ENCODE assay signal across 26 cellular contexts in genomic region chr7:155248366-155248756, GRCh38. TPM values are rescaled to one million over a fixed set of nuclear protein-coding genes. Genes with fewer than 3 reads are reported as not detected.
DNase-seq lines count a peak whose midpoint lies in the region; ATAC-seq, FAIRE-seq and TF ChIP-seq lines count a peak whose summit lies in the region.
"Had no signal": no experiment of that assay in that cellular context is flagged by ENCODE, and none has a peak within 500 bp of the region (broad histone marks: within the 10 kb centered on the region; RNA-seq: fewer than 3 reads in every experiment).

No MANE protein-coding gene starts in this region.

- no peak for TF ChIP-seq EP300 in H1 (IDR thresholded peaks at IDR 0.05; ENCODE audit: borderline replicate concordance in 1 of 2, low read depth in 2 of 2, low read length in 2 of 2)

- H4K20me1 ChIP-seq in H1 (replicated peaks in 1 of 2; ENCODE audit: control insufficient read depth in 1 of 2, insufficient read depth in 2 of 2, low read length in 2 of 2): no peaks in the 10 kb centered on the region
- H4K20me1 ChIP-seq in osteoblast (ENCODE audit: insufficient read depth, low read length): no peaks in the 10 kb centered on the region
- H4K20me1 ChIP-seq: BLaER1 treated with 17β-estradiol and CSF1 and Interleukin-3, amounts not matched to agents 10 nM and 100 nM had no signal

- H3K4me1 ChIP-seq in H1 (replicated peaks in 1 of 4; ENCODE audit: control insufficient read depth in 3 of 4, insufficient read depth in 4 of 4, low read length in 3 of 4) (no peaks in the 10 kb centered on the region), osteoblast (ENCODE audit: insufficient read depth, low read length) (peaks cover 10% of the 10 kb centered on the region), endodermal cell (ENCODE audit: control insufficient read depth, insufficient read depth, low read length) (no peaks in the 10 kb centered on the region)
- H3K4me1 ChIP-seq in CD8-positive, alpha-beta memory T cell (ENCODE audit: insufficient read depth, low read length): no peaks in the 10 kb centered on the region
- H3K4me1 ChIP-seq: A549; BLaER1 treated with 17β-estradiol and CSF1 and Interleukin-3, amounts not matched to agents 10 nM and 100 nM had no signal

- no peak for ATAC-seq in activated T-helper 17 cell treated with anti-CD3 and anti-CD28 coated beads, Interleukin-2, amount 50 U/mL, for 72 hours (replicated peaks)
- ATAC-seq in stimulated activated naive B cell treated with anti-CD40 and anti-IgM and Interleukin-4, amounts not matched to agents 10 μg/mL and 1 μg/mL and 100 μg/mL, for 72 hours (replicated peaks): no peak
- ATAC-seq: A549 had no signal

- H3K4me3 ChIP-seq in H1 (ENCODE audit: extremely low read depth in 1 of 4, insufficient read depth in 2 of 4, low read depth in 3 of 4, low read length in 4 of 4) (no peak overlapping the region), osteoblast (ENCODE audit: insufficient read depth, low read length) (no peak overlapping the region), endodermal cell (ENCODE audit: low read length) (no peak overlapping the region)
- H3K4me3 ChIP-seq in CD8-positive, alpha-beta memory T cell (ENCODE audit: low read length): no peak overlapping the region
- H3K4me3 ChIP-seq: A549; BLaER1 treated with 17β-estradiol and CSF1 and Interleukin-3, amounts not matched to agents 10 nM and 100 nM had no signal

- H3K9me3 ChIP-seq in H1 (ENCODE audit: insufficient read depth in 2 of 2, low read depth in 1 of 2, low read length in 1 of 2): peaks cover 3 to 4% of the 10 kb centered on the region in 2 experiments; a peak in 3 of 4 replicates
- H3K9me3 ChIP-seq in osteoblast (ENCODE audit: low read depth, low read length): no peaks in the 10 kb centered on the region
- H3K9me3 ChIP-seq in endodermal cell (ENCODE audit: control insufficient read depth, low read length): peaks cover 10% of the 10 kb centered on the region
- no peaks in the 10 kb centered on the region for H3K9me3 ChIP-seq in CD8-positive, alpha-beta memory T cell (ENCODE audit: low read length)
- H3K9me3 ChIP-seq: A549 had no signal

- peaks cover 14% of the 10 kb centered on the region for H3K27me3 Mint-ChIP-seq in activated T-helper 17 cell treated with anti-CD3 and anti-CD28 coated beads, Interleukin-2, amount 50 U/mL, for 72 hours
- H3K27me3 Mint-ChIP-seq in stimulated activated naive B cell treated with anti-CD40 and anti-IgM and Interleukin-4, amounts not matched to agents 10 μg/mL and 1 μg/mL and 100 μg/mL, for 72 hours: peaks cover 8 to 12% of the 10 kb centered on the region in 2 donors
- H3K27me3 Mint-ChIP-seq in endodermal cell (ENCODE audit: insufficient read depth): peaks cover 3% of the 10 kb centered on the region
- peaks cover 11 to 19% of the 10 kb centered on the region in 2 donors for H3K27me3 Mint-ChIP-seq in CD8-positive, alpha-beta memory T cell

- H3K14ac ChIP-seq in H1 (ENCODE audit: insufficient read length): no peak overlapping the region

- H3K36me3 ChIP-seq in H1 (ENCODE audit: control insufficient read depth in 2 of 4, insufficient read depth in 4 of 4, low read length in 3 of 4): no peaks in the 10 kb centered on the region
- H3K36me3 ChIP-seq in osteoblast (ENCODE audit: insufficient read depth, low read length): no peaks in the 10 kb centered on the region
- no peaks in the 10 kb centered on the region for H3K36me3 ChIP-seq in endodermal cell (ENCODE audit: control insufficient read depth, insufficient read depth, low read length)
- H3K36me3 ChIP-seq in CD8-positive, alpha-beta memory T cell (ENCODE audit: insufficient read depth, low read length): no peaks in the 10 kb centered on the region
- H3K36me3 ChIP-seq: BE2C had no signal

- no peak overlapping the region for H3K23ac ChIP-seq in H1 (ENCODE audit: insufficient read length)

- POLR2A ChIA-PET in H1 (lab: Charles Lee; ENCODE audit: partially characterized antibody): no interaction called here
- POLR2A ChIA-PET in CD8-positive, alpha-beta memory T cell (lab: Charles Lee): no interaction called here

- no peak overlapping the region for H2BK15ac ChIP-seq in H1 (ENCODE audit: low read length)

- H3K27me3 ChIP-seq in H1 (replicated peaks in 1 of 4; ENCODE audit: control insufficient read depth in 3 of 4, extremely low read depth in 1 of 4, insufficient read depth in 3 of 4, low read length in 3 of 4) (no peaks in the 10 kb centered on the region), osteoblast (ENCODE audit: insufficient read depth, low read length) (no peaks in the 10 kb centered on the region), endodermal cell (ENCODE audit: control insufficient read depth, insufficient read depth, low read length, poor library complexity, severe bottlenecking) (no peaks in the 10 kb centered on the region)
- H3K27me3 ChIP-seq in CD8-positive, alpha-beta memory T cell (ENCODE audit: insufficient read depth, low read length, poor library complexity, severe bottlenecking): no peaks in the 10 kb centered on the region
- H3K27me3 ChIP-seq: BE2C; BLaER1 treated with 17β-estradiol and CSF1 and Interleukin-3, amounts not matched to agents 10 nM and 100 nM had no signal

- H2AFZ ChIP-seq in H1 (ENCODE audit: low read length): no peak overlapping the region
- no peak overlapping the region for H2AFZ ChIP-seq in osteoblast (ENCODE audit: low read length)

- no peak overlapping the region for H4K8ac ChIP-seq in H1 (ENCODE audit: extremely low read depth, insufficient read depth, low read length)

- H3K27ac ChIP-seq in H1 (ENCODE audit: low read depth, low read length) (no peak overlapping the region), osteoblast (ENCODE audit: low read depth, low read length) (peak overlapping the region; percentile 20), endodermal cell (ENCODE audit: low read depth, low read length) (no peak overlapping the region)
- no peak overlapping the region for H3K27ac ChIP-seq in CD8-positive, alpha-beta memory T cell (ENCODE audit: low read depth, low read length)
- H3K27ac ChIP-seq: BLaER1 treated with 17β-estradiol and CSF1 and Interleukin-3, amounts not matched to agents 10 nM and 100 nM had no signal

- 90% methylated on average over 10 of the region's 10 CpGs; no CpG with 5 or more reads in 1 of the 2 experiments for WGBS in H1 (ENCODE audit: extremely low coverage in 1 of 2, insufficient coverage in 1 of 2, insufficient read length in 1 of 2, insufficient replicate concordance in 2 of 2, low coverage in 1 of 2, low lambda C conversion rate in 2 of 2, missing lambda C conversion rate in 1 of 2), 2 experiments
- 85 to 89% methylated on average over 8 to 10 of the region's 10 CpGs for WGBS in endodermal cell (ENCODE audit: insufficient coverage in 1 of 2, insufficient read length in 1 of 2), 2 experiments

- H2AK5ac ChIP-seq in H1 (ENCODE audit: low read depth, low read length): no peak overlapping the region

- no peak for TF ChIP-seq CTCF in H1 (IDR thresholded peaks at IDR 0.05; ENCODE audit: control extremely low read depth in 1 of 3, insufficient read depth in 1 of 3, low read depth in 1 of 3, low read length in 3 of 3)
- TF ChIP-seq CTCF in osteoblast (IDR thresholded peaks at IDR 0.05; ENCODE audit: extremely low read depth, low read depth, low read length): no peak
- TF ChIP-seq CTCF in endodermal cell (conservative IDR thresholded peaks at IDR 0.05): no peak

- no peak overlapping the region for H4K91ac ChIP-seq in H1 (replicated peaks; ENCODE audit: insufficient read length, low read length)

- no peak overlapping the region for H2BK12ac ChIP-seq in H1 (ENCODE audit: low read depth, low read length)

- H3K79me1 ChIP-seq in H1 (ENCODE audit: low read depth, low read length): no peaks in the 10 kb centered on the region

- peak overlapping the region; percentile 73 for H3K27ac Mint-ChIP-seq in activated T-helper 17 cell treated with anti-CD3 and anti-CD28 coated beads, Interleukin-2, amount 50 U/mL, for 72 hours
- peak overlapping the region; percentile 37 for H3K27ac Mint-ChIP-seq in stimulated activated naive B cell treated with anti-CD40 and anti-IgM and Interleukin-4, amounts not matched to agents 10 μg/mL and 1 μg/mL and 100 μg/mL, for 72 hours
- no peak overlapping the region for H3K27ac Mint-ChIP-seq in endodermal cell
- H3K27ac Mint-ChIP-seq in CD8-positive, alpha-beta memory T cell: no peak overlapping the region
- H3K27ac Mint-ChIP-seq: CD14-positive monocyte; CD4-positive, alpha-beta T cell had no signal

- H3K9ac ChIP-seq in H1 (replicated peaks in 1 of 4; ENCODE audit: extremely low read depth in 1 of 4, low read depth in 3 of 4, low read length in 3 of 4) (no peak overlapping the region), endodermal cell (ENCODE audit: extremely low read depth, low read length, poor library complexity, severe bottlenecking) (no peak overlapping the region)
- H3K9ac ChIP-seq: BLaER1 treated with 17β-estradiol and CSF1 and Interleukin-3, amounts not matched to agents 10 nM and 100 nM had no signal

- no peak overlapping the region for H2BK5ac ChIP-seq in H1 (ENCODE audit: low read depth, low read length)

- H3K4me1 Mint-ChIP-seq in activated T-helper 17 cell treated with anti-CD3 and anti-CD28 coated beads, Interleukin-2, amount 50 U/mL, for 72 hours: no peaks in the 10 kb centered on the region
- H3K4me1 Mint-ChIP-seq in stimulated activated naive B cell treated with anti-CD40 and anti-IgM and Interleukin-4, amounts not matched to agents 10 μg/mL and 1 μg/mL and 100 μg/mL, for 72 hours: peaks cover 11 to 17% of the 10 kb centered on the region in 2 donors
- H3K4me1 Mint-ChIP-seq in endodermal cell: no peaks in the 10 kb centered on the region
- no peaks in the 10 kb centered on the region for H3K4me1 Mint-ChIP-seq in CD8-positive, alpha-beta memory T cell
- H3K4me1 Mint-ChIP-seq: CD14-positive monocyte had no signal

- CTCF ChIA-PET in H1 (lab: Charles Lee; ENCODE audit: partially characterized antibody): interaction anchor here (1.4 kb wide), 1 partner anchor 14 kb away, joined by 4 read pairs; no protein-coding TSS in a partner anchor
- CTCF ChIA-PET in CD8-positive, alpha-beta memory T cell (lab: Charles Lee): interaction anchor here (1.0 kb wide), 1 partner anchor 24 kb away, joined by 4 read pairs; no protein-coding TSS in a partner anchor

- no peak for TF ChIP-seq POLR2A in H1 (IDR thresholded peaks at IDR 0.05; ENCODE audit: control extremely low read depth in 1 of 2, low read depth in 2 of 2, low read length in 2 of 2)

- H3K18ac ChIP-seq in H1 (ENCODE audit: extremely low read depth, low read length): no peak overlapping the region

- H3K4ac ChIP-seq in H1 (replicated peaks; ENCODE audit: insufficient read length, low read depth, low read length): no peak overlapping the region

- H2BK20ac ChIP-seq in H1 (ENCODE audit: low read length): 0 out of 2 replicates have a peak overlapping the region, but pooled peaks have one; percentile 56

- FAIRE-seq in H1 (lab: Jason Lieb, UNC): no peak
- FAIRE-seq: A549, GM12891, GM18507 had no signal

- no peaks in the 10 kb centered on the region for H3K79me2 ChIP-seq in H1 (ENCODE audit: control insufficient read depth in 1 of 2, insufficient read depth in 2 of 2, low read length in 2 of 2)
- H3K79me2 ChIP-seq in osteoblast (ENCODE audit: insufficient read depth, low read length): no peaks in the 10 kb centered on the region

- no peak overlapping the region for H2BK120ac ChIP-seq in H1 (replicated peaks; ENCODE audit: low read depth, low read length)

- no peak overlapping the region for H3K56ac ChIP-seq in H1 (replicated peaks; ENCODE audit: insufficient read length, low read depth, low read length)

- DNase-seq in H1 (ENCODE audit: low read depth in 1 of 2, low spot score in 2 of 2) (no peak), osteoblast (ENCODE audit: insufficient read length, low spot score, missing footprints) (peak; percentile 41), endodermal cell (no peak), NCI-H510A treated with DMSO at 0.1 percent for 48 hours (lab: John Stamatoyannopoulos, UW) (no peak), putamen (ENCODE audit: low spot score) (no peak)
- DNase-seq in stimulated activated naive B cell treated with anti-CD40 and anti-IgM and Interleukin-4, amounts not matched to agents 10 μg/mL and 1 μg/mL and 100 μg/mL, for 72 hours: no peak
- no peak for DNase-seq in CD8-positive, alpha-beta memory T cell
- DNase-seq: 8988T; ACHN; AML-193; BE2C; Calu3; CD4-positive, alpha-beta T cell; COR-L47; DMS53; DMS79 treated with DMSO at 0.1 percent for 48 hours; GF-D8; GOT3; H7; HCEC 1CT had no signal

- no peaks in the 10 kb centered on the region for H3K9me3 Mint-ChIP-seq in activated T-helper 17 cell treated with anti-CD3 and anti-CD28 coated beads, Interleukin-2, amount 50 U/mL, for 72 hours
- peaks cover 0 to 2% of the 10 kb centered on the region in 2 donors for H3K9me3 Mint-ChIP-seq in stimulated activated naive B cell treated with anti-CD40 and anti-IgM and Interleukin-4, amounts not matched to agents 10 μg/mL and 1 μg/mL and 100 μg/mL, for 72 hours
- H3K9me3 Mint-ChIP-seq in endodermal cell: peaks cover 15% of the 10 kb centered on the region
- no peaks in the 10 kb centered on the region for H3K9me3 Mint-ChIP-seq in CD8-positive, alpha-beta memory T cell
- H3K9me3 Mint-ChIP-seq: CD4-positive, alpha-beta T cell had no signal

- no peaks in the 10 kb centered on the region for H3K36me3 Mint-ChIP-seq in activated T-helper 17 cell treated with anti-CD3 and anti-CD28 coated beads, Interleukin-2, amount 50 U/mL, for 72 hours (ENCODE audit: low read depth)
- H3K36me3 Mint-ChIP-seq in stimulated activated naive B cell treated with anti-CD40 and anti-IgM and Interleukin-4, amounts not matched to agents 10 μg/mL and 1 μg/mL and 100 μg/mL, for 72 hours: peaks cover 0 to 2% of the 10 kb centered on the region in 2 donors
- no peaks in the 10 kb centered on the region for H3K36me3 Mint-ChIP-seq in endodermal cell (ENCODE audit: low read depth)
- H3K36me3 Mint-ChIP-seq in CD8-positive, alpha-beta memory T cell: no peaks in the 10 kb centered on the region
- H3K36me3 Mint-ChIP-seq: CD14-positive monocyte had no signal

- H3K4me3 Mint-ChIP-seq in activated T-helper 17 cell treated with anti-CD3 and anti-CD28 coated beads, Interleukin-2, amount 50 U/mL, for 72 hours: no peak overlapping the region
- H3K4me3 Mint-ChIP-seq in stimulated activated naive B cell treated with anti-CD40 and anti-IgM and Interleukin-4, amounts not matched to agents 10 μg/mL and 1 μg/mL and 100 μg/mL, for 72 hours: no peak overlapping the region
- H3K4me3 Mint-ChIP-seq in endodermal cell: no peak overlapping the region
- H3K4me3 Mint-ChIP-seq in CD8-positive, alpha-beta memory T cell: no peak overlapping the region
- H3K4me3 Mint-ChIP-seq: CD14-positive monocyte; CD4-positive, alpha-beta T cell had no signal

- TF ChIP-seq RAD21 in H1 (IDR thresholded peaks at IDR 0.05 in 1 of 2, conservative IDR thresholded peaks at IDR 0.05 in 1 of 2; ENCODE audit: low read depth in 2 of 2, low read length in 2 of 2): no peak

- H3K4me2 ChIP-seq in H1 (ENCODE audit: insufficient read depth in 1 of 2, low read depth in 2 of 2, low read length in 2 of 2): no peak overlapping the region
- H3K4me2 ChIP-seq in osteoblast (ENCODE audit: insufficient read depth, low read length): no peak overlapping the region
- H3K4me2 ChIP-seq: A549; BLaER1 treated with 17β-estradiol and CSF1 and Interleukin-3, amounts not matched to agents 10 nM and 100 nM had no signal

- H4K5ac ChIP-seq in H1 (ENCODE audit: insufficient read length, low read depth, low read length): no peak overlapping the region

- no peaks in the 10 kb centered on the region for H3K23me2 ChIP-seq in H1 (ENCODE audit: low read depth, low read length)

RNA-seq across cellular contexts. Expression of gene INSIG1, which starts 49.3 kb away (rescaled TPM):
- total RNA-seq in activated T-helper 17 cell treated with anti-CD3 and anti-CD28 coated beads, Interleukin-2, amount 50 U/mL, for 72 hours: 100 to 1,000 TPM; 140 to 216 TPM
- 40.0 and 44.7 TPM in 2 replicates for total RNA-seq in H1 (2021; fragmentation: NEBNext Ultra II Directional; extraction: Animal tissue kit (Norgen Biotek cat#: 25700))
- polyA plus RNA-seq in H1 (2011; rRNA removed): 58.4 and 68.1 TPM in 2 replicates
- 47.8 TPM for polyA plus RNA-seq in H1 (2011; cell fraction: cytosol; rRNA removed)
- 41.8 TPM for polyA plus RNA-seq in H1 (2011; cell fraction: nucleus; rRNA removed)
- 32.4 to 45.3 TPM (median 36.5 TPM) in 4 replicates for polyA plus RNA-seq in H1 (2012, experiment 1 of 2)
- 27.0 TPM for polyA plus RNA-seq in H1 (2012, experiment 2 of 2)
- polyA plus RNA-seq in H1 (2013, experiment 1 of 2): 102 TPM
- 129 TPM for polyA plus RNA-seq in H1 (2013, experiment 2 of 2)
- polyA minus RNA-seq in H1 (2011; rRNA and poly(A)+ RNA removed): 42.3 and 43.0 TPM in 2 replicates
- 48.4 TPM for polyA minus RNA-seq in H1 (2011; cell fraction: cytosol; rRNA and poly(A)+ RNA removed)
- 47.7 TPM for polyA minus RNA-seq in H1 (2011; cell fraction: nucleus; rRNA and poly(A)+ RNA removed)
- total RNA-seq in osteoblast: 835 and 847 TPM in 2 replicates
- total RNA-seq in endodermal cell: 10 to 100 TPM; 27.2 to 36.9 TPM
- 77.8 TPM for polyA plus RNA-seq in endodermal cell (2013, experiment 1 of 2)
- polyA plus RNA-seq in endodermal cell (2013, experiment 2 of 2): 81.3 TPM
- 10 to 100 TPM; 25.0 to 27.3 TPM for total RNA-seq in CD8-positive, alpha-beta memory T cell
- 29.5 TPM for polyA plus RNA-seq in CD8-positive, alpha-beta memory T cell

Comparison
In these comparisons a context has a peak if more than half of its experiments do, and no peak if none do; other contexts are left out.
1. H3K27ac Mint-ChIP-seq: peak in activated T-helper 17 cell treated with anti-CD3 and anti-CD28 coated beads, Interleukin-2, amount 50 U/mL, for 72 hours (single experiment) and stimulated activated naive B cell treated with anti-CD40 and anti-IgM and Interleukin-4, amounts not matched to agents 10 μg/mL and 1 μg/mL and 100 μg/mL, for 72 hours (single experiment); none in endodermal cell (single experiment) and CD8-positive, alpha-beta memory T cell (0 of 8).